In genomic region chr9:126694206-126695081, GRCh38 we compare ENCODE assay signal across 28 cellular contexts.
DNase-seq lines count a peak whose midpoint lies in the region; ATAC-seq and TF ChIP-seq lines count a peak whose summit lies in the region.
"Had no signal": no experiment of that assay in that cellular context is flagged by ENCODE, and none has a peak within 500 bp of the region (broad histone marks: within the 10 kb centered on the region; RNA-seq: fewer than 3 reads in every experiment).

No MANE protein-coding gene starts in this region.

- H2AFZ ChIP-seq in neuronal stem cell (ENCODE audit: low read length), result no peak overlapping the region

- H3K27me3 ChIP-seq in endodermal cell (ENCODE audit: control insufficient read depth, insufficient read depth, low read length, poor library complexity, severe bottlenecking), result no peaks in the 10 kb centered on the region
- H3K27me3 ChIP-seq in neuronal stem cell (ENCODE audit: control insufficient read depth in 3 of 3, insufficient read depth in 3 of 3, low read depth in 1 of 3, low read length in 3 of 3), result peaks cover 0 to 86% (median 24%) of the 10 kb centered on the region in 3 experiments

- peak; percentile 11 for DNase-seq in Daoy (ENCODE audit: low read depth)
- DNase-seq in RWPE1 (ENCODE audit: low spot score), result peak; percentile 71
- DNase-seq in endodermal cell, result peak; percentile 42
- DNase-seq in neuronal stem cell (ENCODE audit: low spot score), result no peak
- no peak for DNase-seq in COLO668 (lab: John Stamatoyannopoulos, UW; ENCODE audit: unreplicated experiment)
- DNase-seq in NCI-H2081 treated with DMSO at 0.1 percent for 48 hours (lab: John Stamatoyannopoulos, UW), result no peak
- no peak for DNase-seq in iPS-NIHi7 (ENCODE audit: extremely low spot score)
- DNase-seq: activated CD8-positive, alpha-beta T cell treated with anti-CD3 and anti-CD28 coated beads, Interleukin-2, amount 10 ng/mL, durations not matched to agents 7 days and 5 days; activated T-cell treated with anti-CD3 and anti-CD28 coated beads for 4 hours; amniotic stem cell; brain microvascular endothelial cell; hypothalamus; immature natural killer cell; NCI-H1105 treated with DMSO at 0.1 percent for 48 hours; NCI-H1930; NCI-H524 treated with DMSO at 0.1 percent for 48 hours; nucleus accumbens; T-helper 2 cell had no signal

- H2AK5ac ChIP-seq in neuronal stem cell (ENCODE audit: low read depth, low read length), result peak overlapping the region; percentile 94

- H3K4ac ChIP-seq in neuronal stem cell (ENCODE audit: low read length), result peak overlapping the region; percentile 86

- no peak overlapping the region for H3K4me3 Mint-ChIP-seq in endodermal cell
- H3K4me3 Mint-ChIP-seq: activated CD8-positive, alpha-beta T cell treated with anti-CD3 and anti-CD28 coated beads, Interleukin-2, amount 10 ng/mL, durations not matched to agents 7 days and 5 days; activated naive CD4-positive, alpha-beta T cell treated with anti-CD3 and anti-CD28 coated beads, Interleukin-2, amount 50 U/mL, for 24 hours; immature natural killer cell; stimulated activated effector memory CD8-positive, alpha-beta T cell treated with anti-CD3 and anti-CD28 coated beads, Interleukin-12 subunit alpha, Interleukin-12 subunit beta, amount 100 ng/mL, for 72 hours had no signal

- H2BK120ac ChIP-seq in neuronal stem cell (ENCODE audit: low read depth, low read length), result no peak overlapping the region

- peak overlapping the region; percentile 78 for H2BK5ac ChIP-seq in neuronal stem cell (ENCODE audit: low read length)

- H3K4me3 ChIP-seq in endodermal cell (ENCODE audit: low read length) (no peak overlapping the region), neuronal stem cell (ENCODE audit: low read length in 2 of 2) (no peak overlapping the region)
- H3K4me3 ChIP-seq: BLaER1, K562, left lung, psoas muscle, upper lobe of left lung had no signal

- CTCF ChIA-PET in RWPE1 (lab: Yijun Ruan, JAX), result interaction anchor here (0.6 to 1.8 kb wide), 9 partner anchors 9 to 669 kb away, joined by 3 to 7 read pairs (median 4); no protein-coding TSS in a partner anchor

- peak overlapping the region; percentile 64 for H4K91ac ChIP-seq in neuronal stem cell (ENCODE audit: low read depth, low read length, poor library complexity)

- H3K23ac ChIP-seq in neuronal stem cell (ENCODE audit: low read depth, low read length, poor library complexity), result peak overlapping the region; percentile 82

- H3K18ac ChIP-seq in neuronal stem cell (ENCODE audit: low read length), result peak overlapping the region; percentile 92

- H3K9me3 Mint-ChIP-seq in endodermal cell, result no peaks in the 10 kb centered on the region
- H3K9me3 Mint-ChIP-seq: activated naive CD4-positive, alpha-beta T cell treated with anti-CD3 and anti-CD28 coated beads, Interleukin-2, amount 50 U/mL, for 24 hours; activated T-helper 2 cell treated with anti-CD3 and anti-CD28 coated beads, Interferon-gamma antibody, Interleukin-2, Interleukin-4, amounts not matched to agents 10 μg/mL and 5 μg/mL and 100 μg/mL, durations not matched to agents 14 hours and 24 hours and 36 hours; immature natural killer cell; stimulated activated effector memory CD8-positive, alpha-beta T cell treated with anti-CD3 and anti-CD28 coated beads, Interleukin-12 subunit alpha, Interleukin-12 subunit beta, amount 100 ng/mL, for 72 hours had no signal

- peak overlapping the region; percentile 70 for H3K27ac ChIP-seq in RWPE1
- no peak overlapping the region for H3K27ac ChIP-seq in endodermal cell (ENCODE audit: low read depth, low read length)
- no peak overlapping the region for H3K27ac ChIP-seq in neuronal stem cell (replicated peaks; ENCODE audit: low read length)
- H3K27ac ChIP-seq: BLaER1, brain microvascular endothelial cell, left lung, psoas muscle, upper lobe of left lung had no signal

- H2BK15ac ChIP-seq in neuronal stem cell (ENCODE audit: low read length), result peak overlapping the region; percentile 14

- H3K27me3 Mint-ChIP-seq in endodermal cell (ENCODE audit: insufficient read depth), result peaks cover 42% of the 10 kb centered on the region

- no peak overlapping the region for H2BK12ac ChIP-seq in neuronal stem cell (ENCODE audit: low read length)

- no peak overlapping the region for H3K4me2 ChIP-seq in neuronal stem cell (ENCODE audit: insufficient read depth, low read length, poor library complexity, severe bottlenecking)
- H3K4me2 ChIP-seq: BLaER1 had no signal

- POLR2A ChIA-PET in RWPE1 (lab: Yijun Ruan, JAX; ENCODE audit: low non-redundant PET), result interaction anchor here (0.9 kb wide), 1 partner anchor 97 kb away, joined by 3 read pairs; no protein-coding TSS in a partner anchor

- peaks cover 5% of the 10 kb centered on the region for H3K4me1 Mint-ChIP-seq in endodermal cell
- H3K4me1 Mint-ChIP-seq: activated naive CD4-positive, alpha-beta T cell treated with anti-CD3 and anti-CD28 coated beads, Interleukin-2, amount 50 U/mL, for 24 hours had no signal

- peaks cover 10% of the 10 kb centered on the region for H3K36me3 ChIP-seq in endodermal cell (ENCODE audit: control insufficient read depth, insufficient read depth, low read length)
- no peaks in the 10 kb centered on the region for H3K36me3 ChIP-seq in neuronal stem cell (replicated peaks in 1 of 2; ENCODE audit: control insufficient read depth in 2 of 2, insufficient read depth in 2 of 2, low read length in 2 of 2)
- H3K36me3 ChIP-seq: BLaER1, brain microvascular endothelial cell, left lung, upper lobe of left lung had no signal

- peak overlapping the region; percentile 59 for H3K14ac ChIP-seq in neuronal stem cell (ENCODE audit: low read length)

- no peaks in the 10 kb centered on the region for H3K4me1 ChIP-seq in endodermal cell (ENCODE audit: control insufficient read depth, insufficient read depth, low read length)
- peaks cover 0 to 3% of the 10 kb centered on the region in 2 donors for H3K4me1 ChIP-seq in neuronal stem cell (ENCODE audit: control insufficient read depth in 2 of 2, insufficient read depth in 1 of 2, low read depth in 1 of 2, low read length in 2 of 2)
- H3K4me1 ChIP-seq: BLaER1, left lung, psoas muscle, upper lobe of left lung had no signal

- H3K79me1 ChIP-seq in neuronal stem cell (ENCODE audit: low read depth, low read length), result no peaks in the 10 kb centered on the region

- peak overlapping the region; percentile 90 for H4K8ac ChIP-seq in neuronal stem cell (ENCODE audit: low read depth, low read length)

- H3K9ac ChIP-seq in endodermal cell (ENCODE audit: extremely low read depth, low read length, poor library complexity, severe bottlenecking), result no peak overlapping the region
- peak overlapping the region; percentile 57 for H3K9ac ChIP-seq in neuronal stem cell (ENCODE audit: low read depth, low read length, poor library complexity)
- H3K9ac ChIP-seq: BLaER1 had no signal

- no peak overlapping the region for H3K27ac Mint-ChIP-seq in endodermal cell
- H3K27ac Mint-ChIP-seq: activated CD8-positive, alpha-beta T cell treated with anti-CD3 and anti-CD28 coated beads, Interleukin-2, amount 10 ng/mL, durations not matched to agents 7 days and 5 days; activated naive CD4-positive, alpha-beta T cell treated with anti-CD3 and anti-CD28 coated beads, Interleukin-2, amount 50 U/mL, for 24 hours; activated T-helper 2 cell treated with anti-CD3 and anti-CD28 coated beads, Interferon-gamma antibody, Interleukin-2, Interleukin-4, amounts not matched to agents 10 μg/mL and 5 μg/mL and 100 μg/mL, durations not matched to agents 14 hours and 24 hours and 36 hours; immature natural killer cell; stimulated activated effector memory CD8-positive, alpha-beta T cell treated with anti-CD3 and anti-CD28 coated beads, Interleukin-12 subunit alpha, Interleukin-12 subunit beta, amount 100 ng/mL, for 72 hours had no signal

- TF ChIP-seq CTCF in RWPE1 (conservative IDR thresholded peaks at IDR 0.05; ENCODE audit: low read depth) (no peak), endodermal cell (conservative IDR thresholded peaks at IDR 0.05) (no peak)

- ATAC-seq in HG03439 (IDR thresholded peaks at IDR 0.05; ENCODE audit: unreplicated experiment), result no peak
- ATAC-seq: activated CD8-positive, alpha-beta T cell treated with anti-CD3 and anti-CD28 coated beads, Interleukin-2, amount 10 ng/mL, durations not matched to agents 7 days and 5 days; K562; left lung; psoas muscle; Right ventricle myocardium inferior; stimulated activated effector memory CD8-positive, alpha-beta T cell treated with anti-CD3 and anti-CD28 coated beads, Interleukin-12 subunit alpha, Interleukin-12 subunit beta, amount 100 ng/mL, for 72 hours had no signal

- H3K36me3 Mint-ChIP-seq in endodermal cell (ENCODE audit: low read depth), result peaks cover 13% of the 10 kb centered on the region
- H3K36me3 Mint-ChIP-seq: activated naive CD4-positive, alpha-beta T cell treated with anti-CD3 and anti-CD28 coated beads, Interleukin-2, amount 50 U/mL, for 24 hours; immature natural killer cell; stimulated activated effector memory CD8-positive, alpha-beta T cell treated with anti-CD3 and anti-CD28 coated beads, Interleukin-12 subunit alpha, Interleukin-12 subunit beta, amount 100 ng/mL, for 72 hours had no signal

- WGBS in endodermal cell (ENCODE audit: insufficient coverage in 1 of 2, insufficient read length in 1 of 2), 2 experiments, result 81 to 89% methylated on average over 7 to 11 of the region's 11 CpGs
- WGBS in neuronal stem cell (ENCODE audit: extremely low coverage in 2 of 2, insufficient read length in 2 of 2, insufficient replicate concordance in 1 of 2), 2 donors, result no CpG with 5 or more reads among the region's 11 CpGs

- H3K9me3 ChIP-seq in endodermal cell (ENCODE audit: control insufficient read depth, low read length) (no peaks in the 10 kb centered on the region), neuronal stem cell (replicated peaks in 1 of 2; ENCODE audit: control insufficient read depth in 2 of 2, insufficient read depth in 1 of 2, low read depth in 1 of 2, low read length in 2 of 2) (no peaks in the 10 kb centered on the region)
- H3K9me3 ChIP-seq: BLaER1, left lung, psoas muscle, upper lobe of left lung had no signal

Comparison
In these comparisons a context has a peak if more than half of its experiments do, and no peak if none do; other contexts are left out.
1. DNase-seq: peak in Daoy (single experiment), RWPE1 (single experiment) and endodermal cell (single experiment); none in neuronal stem cell (single experiment), COLO668 (single experiment), NCI-H2081 treated with DMSO at 0.1 percent for 48 hours (single experiment) and iPS-NIHi7 (single experiment).